ENCODE assay signal across 1 cellular context in genomic region chr12:47904647-47905312, GRCh38.
TF ChIP-seq lines count a peak whose summit lies in the region.

Gene VDR (minus strand): TSS chr12:47904994. CDS start chr12:47879113, 25,881 bp downstream.

TF ChIP-seq in GM12878, 131 proteins besides CTCF, POLR2A, EP300 and RAD21 (continued from another document):
- TF ChIP-seq REST (IDR thresholded peaks at IDR 0.05; ENCODE audit: low read depth, low read length) (no peak), ZBTB40 (IDR thresholded peaks at IDR 0.05; ENCODE audit: borderline replicate concordance) (no peak), ZSCAN29 (IDR thresholded peaks at IDR 0.05) (no peak), PRDM15 (CRISPR knock-in tag; IDR thresholded peaks at IDR 0.05) (no peak), RELB (IDR thresholded peaks at IDR 0.05; ENCODE audit: low read depth) (0 out of 2 replicates have a peak, but pooled peaks have one; percentile 14), USF2 (IDR thresholded peaks at IDR 0.05; ENCODE audit: borderline replicate concordance, low read depth, low read length) (no peak), CBX5 (IDR thresholded peaks at IDR 0.05; ENCODE audit: low read depth) (no peak), CHD1 (IDR thresholded peaks at IDR 0.05; ENCODE audit: low read depth, low read length) (no peak), ZNF207 (IDR thresholded peaks at IDR 0.05; ENCODE audit: borderline replicate concordance) (no peak), NBN (IDR thresholded peaks at IDR 0.05) (no peak), DPF2 (IDR thresholded peaks at IDR 0.05) (0 out of 2 replicates have a peak, but pooled peaks have one; percentile 17), JUNB (IDR thresholded peaks at IDR 0.05) (no peak), NRF1 (conservative IDR thresholded peaks at IDR 0.05; ENCODE audit: low read depth, low read length) (no peak), BHLHE40 (IDR thresholded peaks at IDR 0.05; ENCODE audit: borderline replicate concordance in 1 of 2, low read depth in 2 of 2, low read length in 1 of 2) (0 out of 4 replicates have a peak, but pooled peaks of 1 of the 2 experiments have one; percentile 9), MTA2 (IDR thresholded peaks at IDR 0.05; ENCODE audit: low read depth) (no peak), CUX1 (IDR thresholded peaks at IDR 0.05; ENCODE audit: insufficient replicate concordance, low read depth, low read length) (no peak), RUNX3 (IDR thresholded peaks at IDR 0.05; ENCODE audit: low read length) (no peak), MEF2A (IDR thresholded peaks at IDR 0.05; ENCODE audit: insufficient read depth, low read depth, low read length) (no peak), E2F4 (IDR thresholded peaks at IDR 0.05; ENCODE audit: low read depth, low read length) (no peak), GATAD2B (conservative IDR thresholded peaks at IDR 0.05; ENCODE audit: low read depth) (0 out of 2 replicates have a peak, but pooled peaks have one; percentile 23), WRNIP1 (IDR thresholded peaks at IDR 0.05; ENCODE audit: borderline replicate concordance, low read depth, low read length) (no peak), SMC3 (IDR thresholded peaks at IDR 0.05; ENCODE audit: borderline replicate concordance, low read length) (no peak)
